ENCODE assay signal across 20 cellular contexts in the genomic region with DNA sequence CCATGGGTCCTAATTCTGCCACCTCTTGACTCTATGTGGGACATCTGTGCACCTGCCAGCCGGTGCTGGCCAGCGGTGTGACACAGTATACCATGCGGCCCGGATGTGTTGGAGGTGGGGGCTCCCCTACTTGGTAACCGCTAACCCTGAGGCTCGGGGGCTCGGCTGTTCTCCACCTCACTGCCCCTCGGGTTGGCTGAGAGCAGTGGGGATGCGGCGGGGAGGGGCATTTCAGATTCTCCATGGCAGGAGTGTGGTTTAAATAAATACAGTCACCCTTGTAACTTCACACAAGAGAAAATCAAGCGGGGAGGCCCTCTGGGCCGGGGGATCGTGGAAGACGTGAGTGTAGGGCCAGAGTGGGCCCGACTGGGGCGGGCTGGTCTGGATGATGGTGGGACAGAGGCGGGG. TPM values are rescaled to one million over a fixed set of nuclear protein-coding genes. Genes with fewer than 3 reads are reported as not detected.
A peak's percentile ranks its signal among the peaks of the same experiment; 100 is the strongest.
DNase-seq lines count a peak whose midpoint lies in the region; ATAC-seq and TF ChIP-seq lines count a peak whose summit lies in the region.
"Had no signal": no experiment of that assay in that cellular context is flagged by ENCODE, and none has a peak within 500 bp of the region (broad histone marks: within the 10 kb centered on the region; RNA-seq: fewer than 3 reads in every experiment).

No MANE protein-coding gene starts in this region.

- H3K4me1 ChIP-seq in Peyer's patch = no peaks in the 10 kb centered on the region
- H3K4me1 ChIP-seq: BLaER1 treated with 17β-estradiol and CSF1 and Interleukin-3, amounts not matched to agents 10 nM and 100 nM; HAP-1 had no signal

- H3K4me3 Mint-ChIP-seq in activated T-cell treated with anti-CD3 and anti-CD28 coated beads, Interleukin-2, amount 50 U/mL, for 4 hours = no peak overlapping the region
- H3K4me3 Mint-ChIP-seq: CD8-positive, alpha-beta memory T cell had no signal

- no peaks in the 10 kb centered on the region for H3K9me3 Mint-ChIP-seq in activated T-cell treated with anti-CD3 and anti-CD28 coated beads, Interleukin-2, amount 50 U/mL, for 4 hours
- H3K9me3 Mint-ChIP-seq: CD8-positive, alpha-beta memory T cell had no signal

- H3K9me3 ChIP-seq in Peyer's patch = no peaks in the 10 kb centered on the region
- H3K9me3 ChIP-seq: HAP-1 had no signal

- DNase-seq in activated T-cell treated with anti-CD3 and anti-CD28 coated beads, Interleukin-2, amount 50 U/mL, for 1 hour = peak; percentile 6
- DNase-seq in activated T-cell treated with anti-CD3 and anti-CD28 coated beads, Interleukin-2, amount 50 U/mL, for 4 hours = no peak
- DNase-seq in Peyer's patch (peak in 2 of 3 donors; percentile 26 to 34), islet precursor cell (peak; percentile 38), sciatic nerve (ENCODE audit: low spot score) (peak; percentile 39), LoVo (ENCODE audit: low spot score) (no peak), NCI-H146 treated with DMSO at 0.1 percent for 48 hours (lab: John Stamatoyannopoulos, UW; ENCODE audit: unreplicated experiment) (no peak)
- DNase-seq: CD8-positive, alpha-beta memory T cell; DMS79 treated with DMSO at 0.1 percent for 48 hours; MV-4-11; NCI-H1417; NCI-H1930; NCI-H526 treated with DMSO at 0.1 percent for 48 hours; NK-92 treated with Interleukin-12 subunit alpha and Interleukin-12 subunit beta, amount 100 ng/mL, for 24 hours had no signal

- ATAC-seq in activated T-cell treated with anti-CD3 and anti-CD28 coated beads, Interleukin-2, amount 50 U/mL, for 4 hours = no peak
- ATAC-seq in sciatic nerve (no peak), HG03442 (IDR thresholded peaks at IDR 0.05; ENCODE audit: unreplicated experiment) (no peak)

- intact Hi-C loops in sciatic nerve (cut with DNase I) = no loop called here

- H3K27me3 ChIP-seq in Peyer's patch = no peaks in the 10 kb centered on the region
- H3K27me3 ChIP-seq: BLaER1 treated with 17β-estradiol and CSF1 and Interleukin-3, amounts not matched to agents 10 nM and 100 nM had no signal

- no peak overlapping the region for H3K27ac ChIP-seq in Peyer's patch
- H3K27ac ChIP-seq: BLaER1 treated with 17β-estradiol and CSF1 and Interleukin-3, amounts not matched to agents 10 nM and 100 nM had no signal

- H3K4me3 ChIP-seq in Peyer's patch = no peak overlapping the region
- H3K4me3 ChIP-seq: BLaER1 treated with 17β-estradiol and CSF1 and Interleukin-3, amounts not matched to agents 10 nM and 100 nM; HAP-1 had no signal

- no peaks in the 10 kb centered on the region for H3K36me3 Mint-ChIP-seq in activated T-cell treated with anti-CD3 and anti-CD28 coated beads, Interleukin-2, amount 50 U/mL, for 4 hours (ENCODE audit: insufficient read depth)
- H3K36me3 Mint-ChIP-seq: CD8-positive, alpha-beta memory T cell had no signal

- H3K4me1 Mint-ChIP-seq in activated T-cell treated with anti-CD3 and anti-CD28 coated beads, Interleukin-2, amount 50 U/mL, for 4 hours (ENCODE audit: low read depth) = no peaks in the 10 kb centered on the region
- H3K4me1 Mint-ChIP-seq: CD8-positive, alpha-beta memory T cell had no signal

- TF ChIP-seq CTCF in Peyer's patch (IDR thresholded peaks at IDR 0.05) = no peak

- H3K27me3 Mint-ChIP-seq in activated T-cell treated with anti-CD3 and anti-CD28 coated beads, Interleukin-2, amount 50 U/mL, for 4 hours (ENCODE audit: low read depth) = no peaks in the 10 kb centered on the region

- no peaks in the 10 kb centered on the region for H3K36me3 ChIP-seq in Peyer's patch
- H3K36me3 ChIP-seq: BLaER1 treated with 17β-estradiol and CSF1 and Interleukin-3, amounts not matched to agents 10 nM and 100 nM; HAP-1 had no signal

- TF ChIP-seq POLR2A in Peyer's patch (IDR thresholded peaks at IDR 0.05) = no peak

RNA-seq across cellular contexts. Expression of a gene that starts 11.0 kb away (rescaled TPM):
- not detected for total RNA-seq in activated T-cell treated with anti-CD3 and anti-CD28 coated beads, Interleukin-2, amount 50 U/mL, for 4 hours
- total RNA-seq in Peyer's patch = not detected
- not detected for total RNA-seq in sciatic nerve
- total RNA-seq: CD8-positive, alpha-beta memory T cell; G401; RPMI7951 had no signal

RNA-seq across cellular contexts. Expression of a gene that starts 22.3 kb away (rescaled TPM):
- not detected for total RNA-seq in activated T-cell treated with anti-CD3 and anti-CD28 coated beads, Interleukin-2, amount 50 U/mL, for 4 hours
- not detected for total RNA-seq in Peyer's patch
- total RNA-seq in sciatic nerve = not detected
- total RNA-seq: CD8-positive, alpha-beta memory T cell; G401; OCI-LY7; RPMI7951 had no signal

RNA-seq across cellular contexts. Expression of a gene that starts 29.6 kb away (rescaled TPM):
- total RNA-seq in activated T-cell treated with anti-CD3 and anti-CD28 coated beads, Interleukin-2, amount 50 U/mL, for 4 hours = not detected
- total RNA-seq in Peyer's patch (not detected), sciatic nerve (not detected)
- total RNA-seq: CD8-positive, alpha-beta memory T cell; G401; OCI-LY7; RPMI7951 had no signal

RNA-seq across cellular contexts. Expression of a gene that starts 44.5 kb away (rescaled TPM):
- total RNA-seq in activated T-cell treated with anti-CD3 and anti-CD28 coated beads, Interleukin-2, amount 50 U/mL, for 4 hours = not detected
- not detected for total RNA-seq in Peyer's patch
- not detected for total RNA-seq in sciatic nerve
- total RNA-seq: CD8-positive, alpha-beta memory T cell; G401; OCI-LY7; RPMI7951 had no signal

RNA-seq across cellular contexts. Expression of a gene that starts 51.4 kb away (rescaled TPM):
- total RNA-seq in activated T-cell treated with anti-CD3 and anti-CD28 coated beads, Interleukin-2, amount 50 U/mL, for 4 hours = not detected
- total RNA-seq in Peyer's patch (not detected), sciatic nerve (not detected)
- total RNA-seq: CD8-positive, alpha-beta memory T cell; G401; OCI-LY7; RPMI7951 had no signal

Comparison
In these comparisons a context has a peak if more than half of its experiments do, and no peak if none do; other contexts are left out.
1. DNase-seq: peak in activated T-cell treated with anti-CD3 and anti-CD28 coated beads, Interleukin-2, amount 50 U/mL, for 1 hour (single experiment), Peyer's patch (2 of 3), islet precursor cell (single experiment) and sciatic nerve (single experiment); none in activated T-cell treated with anti-CD3 and anti-CD28 coated beads, Interleukin-2, amount 50 U/mL, for 4 hours (single experiment), LoVo (single experiment) and NCI-H146 treated with DMSO at 0.1 percent for 48 hours (single experiment).